1 cellular context compared by ENCODE assay signal in the genomic region with DNA sequence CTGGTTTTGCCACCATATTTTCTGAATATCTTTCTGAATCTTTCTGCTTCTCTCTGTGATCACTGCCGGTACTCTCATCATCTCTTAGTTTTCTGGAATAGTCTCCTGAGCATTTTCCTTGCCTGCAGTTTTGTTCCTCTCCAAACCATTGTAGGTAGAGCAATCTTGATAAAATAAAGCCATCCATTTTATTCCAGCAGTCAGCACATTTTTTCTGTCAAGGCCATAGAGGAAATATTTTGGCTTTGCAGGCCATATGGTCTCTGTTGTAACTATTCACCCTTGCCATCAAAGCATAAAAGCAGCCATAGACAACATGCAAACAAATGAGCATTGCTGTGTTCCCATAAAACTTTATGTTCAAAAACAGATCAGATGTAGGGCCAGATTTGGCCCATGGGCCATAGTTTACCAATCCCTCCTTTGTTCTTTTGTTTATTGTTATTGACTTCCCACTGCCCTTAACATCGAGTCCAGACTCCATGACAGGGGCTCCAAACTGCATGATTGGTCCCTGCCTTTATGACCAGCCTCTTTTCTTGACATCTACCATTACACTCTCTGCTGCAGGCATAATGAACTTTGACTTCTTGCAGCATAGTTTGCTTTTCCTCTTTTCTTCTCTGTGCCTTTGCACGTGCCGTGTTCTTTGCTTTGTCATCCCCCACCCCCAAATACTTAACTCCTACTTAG.
TF ChIP-seq lines count a peak whose summit lies in the region.

No MANE protein-coding gene starts in this region.

TF ChIP-seq in HepG2, 621 proteins besides CTCF, POLR2A, EP300 and RAD21 (continued from another document and continues in another):
- TF ChIP-seq, protein P1, sequence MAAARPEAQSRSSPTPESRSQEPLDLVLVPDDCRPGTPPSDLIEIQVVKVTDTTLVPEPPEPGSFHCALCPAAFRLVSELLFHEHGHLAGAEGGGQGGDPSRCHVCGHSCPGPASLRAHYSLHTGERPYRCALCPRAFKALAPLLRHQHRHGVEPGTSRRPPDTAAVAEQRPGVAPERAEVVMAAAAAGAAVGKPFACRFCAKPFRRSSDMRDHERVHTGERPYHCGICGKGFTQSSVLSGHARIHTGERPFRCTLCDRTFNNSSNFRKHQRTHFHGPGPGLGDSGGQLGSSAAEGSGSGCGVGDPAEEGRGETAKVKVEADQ (CRISPR knock-in tag; IDR thresholded peaks at IDR 0.05; ENCODE audit: borderline replicate concordance), result no peak
- no peak for TF ChIP-seq POLR2AphosphoS2 (IDR thresholded peaks at IDR 0.05; ENCODE audit: low read depth, low read length)
- TF ChIP-seq AHR (CRISPR knock-in tag; IDR thresholded peaks at IDR 0.05), result no peak
- no peak for TF ChIP-seq ZNF607 (CRISPR knock-in tag; IDR thresholded peaks at IDR 0.05; ENCODE audit: borderline replicate concordance)
- TF ChIP-seq, protein P2, sequence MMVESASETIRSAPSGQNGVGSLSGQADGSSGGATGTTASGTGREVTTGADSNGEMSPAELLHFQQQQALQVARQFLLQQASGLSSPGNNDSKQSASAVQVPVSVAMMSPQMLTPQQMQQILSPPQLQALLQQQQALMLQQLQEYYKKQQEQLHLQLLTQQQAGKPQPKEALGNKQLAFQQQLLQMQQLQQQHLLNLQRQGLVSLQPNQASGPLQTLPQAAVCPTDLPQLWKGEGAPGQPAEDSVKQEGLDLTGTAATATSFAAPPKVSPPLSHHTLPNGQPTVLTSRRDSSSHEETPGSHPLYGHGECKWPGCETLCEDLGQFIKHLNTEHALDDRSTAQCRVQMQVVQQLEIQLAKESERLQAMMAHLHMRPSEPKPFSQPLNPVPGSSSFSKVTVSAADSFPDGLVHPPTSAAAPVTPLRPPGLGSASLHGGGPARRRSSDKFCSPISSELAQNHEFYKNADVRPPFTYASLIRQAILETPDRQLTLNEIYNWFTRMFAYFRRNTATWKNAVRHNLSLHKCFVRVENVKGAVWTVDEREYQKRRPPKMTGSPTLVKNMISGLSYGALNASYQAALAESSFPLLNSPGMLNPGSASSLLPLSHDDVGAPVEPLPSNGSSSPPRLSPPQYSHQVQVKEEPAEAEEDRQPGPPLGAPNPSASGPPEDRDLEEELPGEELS (CRISPR knock-in tag; IDR thresholded peaks at IDR 0.05), result 0 out of 2 replicates have a peak, but pooled peaks have one; percentile 21
- no peak for TF ChIP-seq ELK4 (CRISPR knock-in tag; IDR thresholded peaks at IDR 0.05; ENCODE audit: borderline replicate concordance)
- TF ChIP-seq, protein P3, sequence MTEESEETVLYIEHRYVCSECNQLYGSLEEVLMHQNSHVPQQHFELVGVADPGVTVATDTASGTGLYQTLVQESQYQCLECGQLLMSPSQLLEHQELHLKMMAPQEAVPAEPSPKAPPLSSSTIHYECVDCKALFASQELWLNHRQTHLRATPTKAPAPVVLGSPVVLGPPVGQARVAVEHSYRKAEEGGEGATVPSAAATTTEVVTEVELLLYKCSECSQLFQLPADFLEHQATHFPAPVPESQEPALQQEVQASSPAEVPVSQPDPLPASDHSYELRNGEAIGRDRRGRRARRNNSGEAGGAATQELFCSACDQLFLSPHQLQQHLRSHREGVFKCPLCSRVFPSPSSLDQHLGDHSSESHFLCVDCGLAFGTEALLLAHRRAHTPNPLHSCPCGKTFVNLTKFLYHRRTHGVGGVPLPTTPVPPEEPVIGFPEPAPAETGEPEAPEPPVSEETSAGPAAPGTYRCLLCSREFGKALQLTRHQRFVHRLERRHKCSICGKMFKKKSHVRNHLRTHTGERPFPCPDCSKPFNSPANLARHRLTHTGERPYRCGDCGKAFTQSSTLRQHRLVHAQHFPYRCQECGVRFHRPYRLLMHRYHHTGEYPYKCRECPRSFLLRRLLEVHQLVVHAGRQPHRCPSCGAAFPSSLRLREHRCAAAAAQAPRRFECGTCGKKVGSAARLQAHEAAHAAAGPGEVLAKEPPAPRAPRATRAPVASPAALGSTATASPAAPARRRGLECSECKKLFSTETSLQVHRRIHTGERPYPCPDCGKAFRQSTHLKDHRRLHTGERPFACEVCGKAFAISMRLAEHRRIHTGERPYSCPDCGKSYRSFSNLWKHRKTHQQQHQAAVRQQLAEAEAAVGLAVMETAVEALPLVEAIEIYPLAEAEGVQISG (CRISPR knock-in tag; IDR thresholded peaks at IDR 0.05), result no peak
- no peak for TF ChIP-seq MIXL1 (CRISPR knock-in tag; IDR thresholded peaks at IDR 0.05)
- TF ChIP-seq TAF15 (IDR thresholded peaks at IDR 0.05; ENCODE audit: low read depth, low read length, poor library complexity, severe bottlenecking), result no peak
- no peak for TF ChIP-seq ZNF572 (CRISPR knock-in tag; IDR thresholded peaks at IDR 0.05)
- TF ChIP-seq, protein P4, sequence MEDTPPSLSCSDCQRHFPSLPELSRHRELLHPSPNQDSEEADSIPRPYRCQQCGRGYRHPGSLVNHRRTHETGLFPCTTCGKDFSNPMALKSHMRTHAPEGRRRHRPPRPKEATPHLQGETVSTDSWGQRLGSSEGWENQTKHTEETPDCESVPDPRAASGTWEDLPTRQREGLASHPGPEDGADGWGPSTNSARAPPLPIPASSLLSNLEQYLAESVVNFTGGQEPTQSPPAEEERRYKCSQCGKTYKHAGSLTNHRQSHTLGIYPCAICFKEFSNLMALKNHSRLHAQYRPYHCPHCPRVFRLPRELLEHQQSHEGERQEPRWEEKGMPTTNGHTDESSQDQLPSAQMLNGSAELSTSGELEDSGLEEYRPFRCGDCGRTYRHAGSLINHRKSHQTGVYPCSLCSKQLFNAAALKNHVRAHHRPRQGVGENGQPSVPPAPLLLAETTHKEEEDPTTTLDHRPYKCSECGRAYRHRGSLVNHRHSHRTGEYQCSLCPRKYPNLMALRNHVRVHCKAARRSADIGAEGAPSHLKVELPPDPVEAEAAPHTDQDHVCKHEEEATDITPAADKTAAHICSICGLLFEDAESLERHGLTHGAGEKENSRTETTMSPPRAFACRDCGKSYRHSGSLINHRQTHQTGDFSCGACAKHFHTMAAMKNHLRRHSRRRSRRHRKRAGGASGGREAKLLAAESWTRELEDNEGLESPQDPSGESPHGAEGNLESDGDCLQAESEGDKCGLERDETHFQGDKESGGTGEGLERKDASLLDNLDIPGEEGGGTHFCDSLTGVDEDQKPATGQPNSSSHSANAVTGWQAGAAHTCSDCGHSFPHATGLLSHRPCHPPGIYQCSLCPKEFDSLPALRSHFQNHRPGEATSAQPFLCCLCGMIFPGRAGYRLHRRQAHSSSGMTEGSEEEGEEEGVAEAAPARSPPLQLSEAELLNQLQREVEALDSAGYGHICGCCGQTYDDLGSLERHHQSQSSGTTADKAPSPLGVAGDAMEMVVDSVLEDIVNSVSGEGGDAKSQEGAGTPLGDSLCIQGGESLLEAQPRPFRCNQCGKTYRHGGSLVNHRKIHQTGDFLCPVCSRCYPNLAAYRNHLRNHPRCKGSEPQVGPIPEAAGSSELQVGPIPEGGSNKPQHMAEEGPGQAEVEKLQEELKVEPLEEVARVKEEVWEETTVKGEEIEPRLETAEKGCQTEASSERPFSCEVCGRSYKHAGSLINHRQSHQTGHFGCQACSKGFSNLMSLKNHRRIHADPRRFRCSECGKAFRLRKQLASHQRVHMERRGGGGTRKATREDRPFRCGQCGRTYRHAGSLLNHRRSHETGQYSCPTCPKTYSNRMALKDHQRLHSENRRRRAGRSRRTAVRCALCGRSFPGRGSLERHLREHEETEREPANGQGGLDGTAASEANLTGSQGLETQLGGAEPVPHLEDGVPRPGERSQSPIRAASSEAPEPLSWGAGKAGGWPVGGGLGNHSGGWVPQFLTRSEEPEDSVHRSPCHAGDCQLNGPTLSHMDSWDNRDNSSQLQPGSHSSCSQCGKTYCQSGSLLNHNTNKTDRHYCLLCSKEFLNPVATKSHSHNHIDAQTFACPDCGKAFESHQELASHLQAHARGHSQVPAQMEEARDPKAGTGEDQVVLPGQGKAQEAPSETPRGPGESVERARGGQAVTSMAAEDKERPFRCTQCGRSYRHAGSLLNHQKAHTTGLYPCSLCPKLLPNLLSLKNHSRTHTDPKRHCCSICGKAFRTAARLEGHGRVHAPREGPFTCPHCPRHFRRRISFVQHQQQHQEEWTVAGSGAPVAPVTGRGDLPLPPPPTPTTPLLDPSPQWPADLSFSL (CRISPR knock-in tag; IDR thresholded peaks at IDR 0.05), result no peak
- TF ChIP-seq ZNF550 (CRISPR knock-in tag; IDR thresholded peaks at IDR 0.05; ENCODE audit: borderline replicate concordance), result no peak
- TF ChIP-seq NR3C1 (CRISPR knock-in tag; IDR thresholded peaks at IDR 0.05), result no peak
- no peak for TF ChIP-seq ERF (CRISPR knock-in tag; IDR thresholded peaks at IDR 0.05)
- no peak for TF ChIP-seq ZNF121 (CRISPR knock-in tag; IDR thresholded peaks at IDR 0.05)
- TF ChIP-seq, protein P5, sequence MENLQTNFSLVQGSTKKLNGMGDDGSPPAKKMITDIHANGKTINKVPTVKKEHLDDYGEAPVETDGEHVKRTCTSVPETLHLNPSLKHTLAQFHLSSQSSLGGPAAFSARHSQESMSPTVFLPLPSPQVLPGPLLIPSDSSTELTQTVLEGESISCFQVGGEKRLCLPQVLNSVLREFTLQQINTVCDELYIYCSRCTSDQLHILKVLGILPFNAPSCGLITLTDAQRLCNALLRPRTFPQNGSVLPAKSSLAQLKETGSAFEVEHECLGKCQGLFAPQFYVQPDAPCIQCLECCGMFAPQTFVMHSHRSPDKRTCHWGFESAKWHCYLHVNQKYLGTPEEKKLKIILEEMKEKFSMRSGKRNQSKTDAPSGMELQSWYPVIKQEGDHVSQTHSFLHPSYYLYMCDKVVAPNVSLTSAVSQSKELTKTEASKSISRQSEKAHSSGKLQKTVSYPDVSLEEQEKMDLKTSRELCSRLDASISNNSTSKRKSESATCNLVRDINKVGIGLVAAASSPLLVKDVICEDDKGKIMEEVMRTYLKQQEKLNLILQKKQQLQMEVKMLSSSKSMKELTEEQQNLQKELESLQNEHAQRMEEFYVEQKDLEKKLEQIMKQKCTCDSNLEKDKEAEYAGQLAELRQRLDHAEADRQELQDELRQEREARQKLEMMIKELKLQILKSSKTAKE (CRISPR knock-in tag; IDR thresholded peaks at IDR 0.05; ENCODE audit: borderline replicate concordance), result no peak
- no peak for TF ChIP-seq SMARCE1 (IDR thresholded peaks at IDR 0.05; ENCODE audit: borderline replicate concordance)
- TF ChIP-seq RNF2 (conservative IDR thresholded peaks at IDR 0.05; ENCODE audit: low read depth), result no peak
- no peak for TF ChIP-seq FOXM1 (CRISPR knock-in tag; IDR thresholded peaks at IDR 0.05)
- TF ChIP-seq, protein P6, sequence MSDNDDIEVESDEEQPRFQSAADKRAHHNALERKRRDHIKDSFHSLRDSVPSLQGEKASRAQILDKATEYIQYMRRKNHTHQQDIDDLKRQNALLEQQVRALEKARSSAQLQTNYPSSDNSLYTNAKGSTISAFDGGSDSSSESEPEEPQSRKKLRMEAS (IDR thresholded peaks at IDR 0.05), result peak; percentile 62; the same call in 1 of the 2 replicates
- no peak for TF ChIP-seq MXD4 (CRISPR knock-in tag; IDR thresholded peaks at IDR 0.05)
- no peak for TF ChIP-seq SNRNP70 (IDR thresholded peaks at IDR 0.05; ENCODE audit: low read depth, low read length)
- no peak for TF ChIP-seq ATF1 (CRISPR knock-in tag; IDR thresholded peaks at IDR 0.05)
- no peak for TF ChIP-seq GABPB1 (CRISPR knock-in tag; IDR thresholded peaks at IDR 0.05)
- no peak for TF ChIP-seq ATRX (CRISPR knock-in tag; IDR thresholded peaks at IDR 0.05; ENCODE audit: borderline replicate concordance)
- no peak for TF ChIP-seq ZFAT (CRISPR knock-in tag; conservative IDR thresholded peaks at IDR 0.05)
- no peak for TF ChIP-seq MXI1 (IDR thresholded peaks at IDR 0.05; ENCODE audit: borderline replicate concordance, low read depth, low read length)
- TF ChIP-seq TRAFD1 (CRISPR knock-in tag; IDR thresholded peaks at IDR 0.05; ENCODE audit: borderline replicate concordance), result no peak
- TF ChIP-seq CBFB (CRISPR knock-in tag; IDR thresholded peaks at IDR 0.05), result no peak
- TF ChIP-seq GATAD2A (CRISPR knock-in tag; IDR thresholded peaks at IDR 0.05), result peak; percentile 43; the same call in 1 of the 2 replicates
- TF ChIP-seq NR2F6 (IDR thresholded peaks at IDR 0.05), result 0 out of 2 replicates have a peak, but pooled peaks have one; percentile 13
- TF ChIP-seq NR2F6 (CRISPR knock-in tag; IDR thresholded peaks at IDR 0.05), result no peak
- TF ChIP-seq FOXJ3 (CRISPR knock-in tag; IDR thresholded peaks at IDR 0.05; ENCODE audit: borderline replicate concordance), result no peak
- TF ChIP-seq ZNF670 (CRISPR knock-in tag; IDR thresholded peaks at IDR 0.05; ENCODE audit: borderline replicate concordance), result no peak
- TF ChIP-seq ZNF468 (CRISPR knock-in tag; IDR thresholded peaks at IDR 0.05), result no peak
- TF ChIP-seq FLYWCH1 (CRISPR knock-in tag; IDR thresholded peaks at IDR 0.05), result no peak
- TF ChIP-seq ZNF672 (CRISPR knock-in tag; IDR thresholded peaks at IDR 0.05), result no peak
- no peak for TF ChIP-seq ZNF704 (CRISPR knock-in tag; IDR thresholded peaks at IDR 0.05; ENCODE audit: borderline replicate concordance)
